In genomic region chrX:109886122-109886761, GRCh38 we compare ENCODE assay signal across 9 cellular contexts.
DNase-seq lines count a peak whose midpoint lies in the region; ATAC-seq lines count a peak whose summit lies in the region.
"Had no signal": no experiment of that assay in that cellular context is flagged by ENCODE, and none has a peak within 500 bp of the region (broad histone marks: within the 10 kb centered on the region; RNA-seq: fewer than 3 reads in every experiment).

No MANE protein-coding gene starts in this region.

- no peaks in the 10 kb centered on the region for H3K4me1 Mint-ChIP-seq in CD8-positive, alpha-beta memory T cell
- H3K4me1 Mint-ChIP-seq in activated naive CD8-positive, alpha-beta T cell treated with anti-CD3 and anti-CD28 coated beads, Interleukin-2, amount 50 U/mL, for 24 hours: peaks cover 6% of the 10 kb centered on the region

- no peaks in the 10 kb centered on the region for H3K9me3 ChIP-seq in CD8-positive, alpha-beta memory T cell (ENCODE audit: low read length)
- H3K9me3 ChIP-seq: ovary had no signal

- H3K9me3 Mint-ChIP-seq in CD8-positive, alpha-beta memory T cell: no peaks in the 10 kb centered on the region
- no peaks in the 10 kb centered on the region for H3K9me3 Mint-ChIP-seq in activated naive CD8-positive, alpha-beta T cell treated with anti-CD3 and anti-CD28 coated beads, Interleukin-2, amount 50 U/mL, for 24 hours

- H3K27me3 ChIP-seq in CD8-positive, alpha-beta memory T cell (ENCODE audit: insufficient read depth, low read length, poor library complexity, severe bottlenecking): no peaks in the 10 kb centered on the region
- H3K27me3 ChIP-seq: ovary had no signal

- POLR2A ChIA-PET in CD8-positive, alpha-beta memory T cell (lab: Charles Lee): no interaction called here

- H3K27ac ChIP-seq in CD8-positive, alpha-beta memory T cell (ENCODE audit: low read depth, low read length): no peak overlapping the region
- H3K27ac ChIP-seq: ovary had no signal

- H3K36me3 Mint-ChIP-seq in CD8-positive, alpha-beta memory T cell: no peaks in the 10 kb centered on the region
- H3K36me3 Mint-ChIP-seq in activated naive CD8-positive, alpha-beta T cell treated with anti-CD3 and anti-CD28 coated beads, Interleukin-2, amount 50 U/mL, for 24 hours (ENCODE audit: low read depth): no peaks in the 10 kb centered on the region

- no peak overlapping the region for H3K4me3 Mint-ChIP-seq in CD8-positive, alpha-beta memory T cell
- H3K4me3 Mint-ChIP-seq in activated naive CD8-positive, alpha-beta T cell treated with anti-CD3 and anti-CD28 coated beads, Interleukin-2, amount 50 U/mL, for 24 hours: no peak overlapping the region

- no peaks in the 10 kb centered on the region for H3K36me3 ChIP-seq in CD8-positive, alpha-beta memory T cell (ENCODE audit: insufficient read depth, low read length)
- H3K36me3 ChIP-seq: ovary had no signal

- peak; percentile 45 for ATAC-seq in GM19452 (IDR thresholded peaks at IDR 0.05; ENCODE audit: unreplicated experiment)
- no peak for ATAC-seq in activated naive CD8-positive, alpha-beta T cell treated with anti-CD3 and anti-CD28 coated beads, Interleukin-2, amount 50 U/mL, for 24 hours
- no peak for ATAC-seq in stimulated activated naive CD8-positive, alpha-beta T cell treated with anti-CD3 and anti-CD28 coated beads, Interleukin-15, Interleukin-2, amounts not matched to agents 100 U/mL and 50 U/mL, for 24 hours
- ATAC-seq in GM18520 (IDR thresholded peaks at IDR 0.05; ENCODE audit: unreplicated experiment): no peak

- peak in 3 of 5 donors; percentile 7 to 46 (median 13) for DNase-seq in CD8-positive, alpha-beta memory T cell
- DNase-seq in NCI-H774 (lab: John Stamatoyannopoulos, UW): peak; percentile 5
- peak; percentile 19 for DNase-seq in activated naive CD8-positive, alpha-beta T cell treated with anti-CD3 and anti-CD28 coated beads, Interleukin-2, amount 50 U/mL, for 24 hours
- peak; percentile 55 for DNase-seq in iPS-NIHi11 (ENCODE audit: low spot score)
- peak; percentile 28 for DNase-seq in stimulated activated naive CD8-positive, alpha-beta T cell treated with anti-CD3 and anti-CD28 coated beads, Interleukin-15, Interleukin-2, amounts not matched to agents 100 U/mL and 50 U/mL, for 24 hours
- no peak for DNase-seq in putamen (ENCODE audit: low spot score)

- H3K27ac Mint-ChIP-seq in CD8-positive, alpha-beta memory T cell: no peak overlapping the region
- no peak overlapping the region for H3K27ac Mint-ChIP-seq in activated naive CD8-positive, alpha-beta T cell treated with anti-CD3 and anti-CD28 coated beads, Interleukin-2, amount 50 U/mL, for 24 hours

- CTCF ChIA-PET in CD8-positive, alpha-beta memory T cell (lab: Charles Lee): interaction anchor here (0.8 kb wide), 1 partner anchor 32 kb away, joined by 3 read pairs; no protein-coding TSS in a partner anchor

- H3K27me3 Mint-ChIP-seq in CD8-positive, alpha-beta memory T cell: peaks cover 4 to 13% of the 10 kb centered on the region in 2 donors
- no peaks in the 10 kb centered on the region for H3K27me3 Mint-ChIP-seq in activated naive CD8-positive, alpha-beta T cell treated with anti-CD3 and anti-CD28 coated beads, Interleukin-2, amount 50 U/mL, for 24 hours

- H3K4me3 ChIP-seq in CD8-positive, alpha-beta memory T cell (ENCODE audit: low read length): no peak overlapping the region
- H3K4me3 ChIP-seq: ovary had no signal

- no peaks in the 10 kb centered on the region for H3K4me1 ChIP-seq in CD8-positive, alpha-beta memory T cell (ENCODE audit: insufficient read depth, low read length)
